In the genomic region with DNA sequence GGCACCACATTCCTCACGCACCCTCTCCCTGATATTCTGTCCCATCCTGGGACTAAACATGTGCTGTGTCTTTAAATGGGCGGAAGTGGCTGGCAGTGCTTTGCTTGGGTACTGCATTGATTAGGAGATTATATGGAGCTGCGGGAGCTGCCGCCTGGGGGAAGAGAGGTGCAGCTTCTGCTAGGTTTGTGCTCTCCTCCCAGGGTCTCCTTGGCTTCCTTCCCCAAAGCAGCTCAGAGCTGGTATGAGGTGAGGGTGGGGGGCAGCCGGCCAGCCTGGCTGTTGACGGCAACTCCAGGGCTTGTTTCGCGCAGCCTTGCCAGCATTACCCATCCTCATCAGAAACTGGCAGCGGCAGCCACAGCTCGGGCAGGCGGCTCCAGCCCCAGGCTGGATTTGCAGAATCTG, we compare ENCODE assay signal across 14 cellular contexts.
DNase-seq lines count a peak whose midpoint lies in the region; ATAC-seq and TF ChIP-seq lines count a peak whose summit lies in the region.
"Had no signal": no experiment of that assay in that cellular context is flagged by ENCODE, and none has a peak within 500 bp of the region (broad histone marks: within the 10 kb centered on the region; RNA-seq: fewer than 3 reads in every experiment).

No MANE protein-coding gene starts in this region.

- WGBS in SK-N-SH (ENCODE audit: low lambda C conversion rate), result 75% methylated on average over 11 of the region's 11 CpGs
- 2% methylated on average over 10 of the region's 11 CpGs for WGBS in mammary epithelial cell (ENCODE audit: low coverage, missing lambda C conversion rate)
- 41 to 53% methylated on average over 10 to 11 of the region's 11 CpGs for WGBS in tibial nerve, 2 donors

- TF ChIP-seq CTCF in SK-N-SH (IDR thresholded peaks at IDR 0.05) (no peak), mammary epithelial cell (conservative IDR thresholded peaks at IDR 0.05 in 1 of 2, IDR thresholded peaks at IDR 0.05 in 1 of 2; ENCODE audit: extremely low read depth in 1 of 2, insufficient read depth in 1 of 2, low read depth in 1 of 2, low read length in 2 of 2) (no peak), tibial nerve (IDR thresholded peaks at IDR 0.05) (no peak)

- H3K9ac ChIP-seq in SK-N-SH (no peak overlapping the region), mammary epithelial cell (ENCODE audit: insufficient read depth, low read length) (no peak overlapping the region), iPS-20b (ENCODE audit: low read depth, low read length) (0 out of 2 replicates have a peak overlapping the region, but pooled peaks have one; percentile 8)

- H3K4me1 ChIP-seq in SK-N-SH (ENCODE audit: control insufficient read depth in 1 of 2, insufficient read depth in 2 of 2, low read depth in 1 of 2, low read length in 1 of 2) (peaks cover 0 to 17% of the 10 kb centered on the region in 2 experiments; a peak in 1 of 4 replicates), mammary epithelial cell (ENCODE audit: insufficient read depth, low read length) (no peaks in the 10 kb centered on the region), iPS-20b (ENCODE audit: insufficient read depth, low read length) (peaks cover 17% of the 10 kb centered on the region; the same call in 1 of the 2 replicates), tibial nerve (peaks cover 0 to 9% (median 0%) of the 10 kb centered on the region in 4 donors)
- H3K4me1 ChIP-seq: A549, tibial artery had no signal

- TF ChIP-seq POLR2A in tibial nerve (IDR thresholded peaks at IDR 0.05), result no peak

- intact Hi-C loops in mammary epithelial cell (cut with micrococcal nuclease), result no loop called here

- H3F3A ChIP-seq in SK-N-SH (replicated peaks; ENCODE audit: insufficient read depth), result no peaks in the 10 kb centered on the region

- H3K9me3 ChIP-seq in SK-N-SH (0 out of 2 replicates have a peak, but pooled peaks cover 4% of the 10 kb centered on the region), mammary epithelial cell (replicated peaks; ENCODE audit: insufficient read depth, low read length) (no peaks in the 10 kb centered on the region), iPS-20b (ENCODE audit: insufficient read depth, low read depth, low read length) (no peaks in the 10 kb centered on the region), tibial nerve (no peaks in the 10 kb centered on the region)
- H3K9me3 ChIP-seq: A549, tibial artery had no signal

- no peak overlapping the region for H3K4me3 Mint-ChIP-seq in stimulated activated effector memory CD8-positive, alpha-beta T cell treated with anti-CD3 and anti-CD28 coated beads, Interleukin-12 subunit alpha, Interleukin-12 subunit beta, amount 100 ng/mL, for 72 hours
- H3K4me3 Mint-ChIP-seq in activated CD8-positive, alpha-beta T cell treated with anti-CD3 and anti-CD28 coated beads, Interleukin-2, amount 10 ng/mL, durations not matched to agents 7 days and 5 days, result no peak overlapping the region
- H3K4me3 Mint-ChIP-seq: activated naive CD8-positive, alpha-beta T cell treated with anti-CD3 and anti-CD28 coated beads for 36 hours had no signal

- POLR2A ChIA-PET in SK-N-SH (lab: Yijun Ruan, JAX), result interaction anchor here (1.0 to 2.6 kb wide), 2 partner anchors 14 to 35 kb away, joined by 3 to 17 read pairs; no protein-coding TSS in a partner anchor
- POLR2A ChIA-PET in activated CD8-positive, alpha-beta T cell treated with anti-CD3 and anti-CD28 coated beads, Interleukin-2, amount 10 ng/mL, durations not matched to agents 7 days and 5 days (lab: Charles Lee), result no interaction called here

- no TSS peak for BruUV-seq in mammary epithelial cell (replicated peaks; lab: Mats Ljungman, UMichigan)

- TF ChIP-seq RAD21 in SK-N-SH (IDR thresholded peaks at IDR 0.05; ENCODE audit: low read length), result no peak

- no peaks in the 10 kb centered on the region for H3K4me1 Mint-ChIP-seq in stimulated activated effector memory CD8-positive, alpha-beta T cell treated with anti-CD3 and anti-CD28 coated beads, Interleukin-12 subunit alpha, Interleukin-12 subunit beta, amount 100 ng/mL, for 72 hours
- no peaks in the 10 kb centered on the region for H3K4me1 Mint-ChIP-seq in activated CD8-positive, alpha-beta T cell treated with anti-CD3 and anti-CD28 coated beads, Interleukin-2, amount 10 ng/mL, durations not matched to agents 7 days and 5 days (ENCODE audit: low read depth)
- H3K4me1 Mint-ChIP-seq: activated naive CD8-positive, alpha-beta T cell treated with anti-CD3 and anti-CD28 coated beads for 36 hours had no signal

- H4K20me1 ChIP-seq in SK-N-SH (ENCODE audit: insufficient read depth) (no peaks in the 10 kb centered on the region), mammary epithelial cell (ENCODE audit: insufficient read depth, low read length) (no peaks in the 10 kb centered on the region)

- TF ChIP-seq EP300 in SK-N-SH (IDR thresholded peaks at IDR 0.05; ENCODE audit: borderline replicate concordance in 1 of 2, low read depth in 1 of 2, low read length in 1 of 2) (no peak), tibial nerve (IDR thresholded peaks at IDR 0.05) (no peak)

- in situ Hi-C loops in mammary epithelial cell (cut with MboI; ENCODE audit: low sequenced_read_pairs in 2 of 2), result no loop called here

- DNase-seq in SK-N-SH (peak; percentile 72), mammary epithelial cell (no peak), tibial nerve (ENCODE audit: low spot score in 2 of 2) (no peak), SIG-M5 (lab: John Stamatoyannopoulos, UW) (no peak)
- DNase-seq in stimulated activated effector memory CD8-positive, alpha-beta T cell treated with anti-CD3 and anti-CD28 coated beads, Interleukin-12 subunit alpha, Interleukin-12 subunit beta, amount 100 ng/mL, for 72 hours (ENCODE audit: low spot score in 2 of 2), result no peak
- no peak for DNase-seq in activated CD8-positive, alpha-beta T cell treated with anti-CD3 and anti-CD28 coated beads, Interleukin-2, amount 10 ng/mL, durations not matched to agents 7 days and 5 days
- DNase-seq: activated naive CD8-positive, alpha-beta T cell treated with anti-CD3 and anti-CD28 coated beads for 36 hours; MV-4-11; NCI-H226; tibial artery had no signal

- CTCF ChIA-PET in SK-N-SH (lab: Yijun Ruan, JAX), result interaction anchor here (0.7 to 8.7 kb wide), 8 partner anchors 9 to 278 kb away, joined by 3 to 62 read pairs (median 12); no protein-coding TSS in a partner anchor
- CTCF ChIA-PET in mammary epithelial cell (lab: Charles Lee; ENCODE audit: low non-redundant PET), result no interaction called here
- CTCF ChIA-PET in activated CD8-positive, alpha-beta T cell treated with anti-CD3 and anti-CD28 coated beads, Interleukin-2, amount 10 ng/mL, durations not matched to agents 7 days and 5 days (lab: Charles Lee), result interaction anchor here (1.8 kb wide), 1 partner anchor 14 kb away, joined by 4 read pairs; no protein-coding TSS in a partner anchor

- H3K36me3 ChIP-seq in SK-N-SH (replicated peaks in 1 of 2; ENCODE audit: control insufficient read depth in 1 of 2, insufficient read depth in 2 of 2, low read length in 1 of 2) (no peaks in the 10 kb centered on the region), mammary epithelial cell (ENCODE audit: insufficient read depth, low read length) (no peaks in the 10 kb centered on the region), iPS-20b (ENCODE audit: insufficient read depth, low read depth, low read length) (no peaks in the 10 kb centered on the region), tibial nerve (no peaks in the 10 kb centered on the region)
- H3K36me3 ChIP-seq: tibial artery had no signal

- no peak overlapping the region for H3K27ac Mint-ChIP-seq in stimulated activated effector memory CD8-positive, alpha-beta T cell treated with anti-CD3 and anti-CD28 coated beads, Interleukin-12 subunit alpha, Interleukin-12 subunit beta, amount 100 ng/mL, for 72 hours
- H3K27ac Mint-ChIP-seq in activated CD8-positive, alpha-beta T cell treated with anti-CD3 and anti-CD28 coated beads, Interleukin-2, amount 10 ng/mL, durations not matched to agents 7 days and 5 days, result no peak overlapping the region

- ATAC-seq in SK-N-SH treated with all-trans-retinoic acid at 6 μM for 48 hours, result no peak; the same call in 2 of the 3 replicates
- no peak for ATAC-seq in stimulated activated effector memory CD8-positive, alpha-beta T cell treated with anti-CD3 and anti-CD28 coated beads, Interleukin-12 subunit alpha, Interleukin-12 subunit beta, amount 100 ng/mL, for 72 hours
- ATAC-seq in activated CD8-positive, alpha-beta T cell treated with anti-CD3 and anti-CD28 coated beads, Interleukin-2, amount 10 ng/mL, durations not matched to agents 7 days and 5 days, result no peak
- ATAC-seq: A549 had no signal

- H3K36me3 Mint-ChIP-seq in stimulated activated effector memory CD8-positive, alpha-beta T cell treated with anti-CD3 and anti-CD28 coated beads, Interleukin-12 subunit alpha, Interleukin-12 subunit beta, amount 100 ng/mL, for 72 hours, result no peaks in the 10 kb centered on the region
- H3K36me3 Mint-ChIP-seq in activated CD8-positive, alpha-beta T cell treated with anti-CD3 and anti-CD28 coated beads, Interleukin-2, amount 10 ng/mL, durations not matched to agents 7 days and 5 days (ENCODE audit: low read depth), result peaks cover 7% of the 10 kb centered on the region
- H3K36me3 Mint-ChIP-seq: activated naive CD8-positive, alpha-beta T cell treated with anti-CD3 and anti-CD28 coated beads for 36 hours had no signal

- H3K4me2 ChIP-seq in SK-N-SH (no peak overlapping the region), mammary epithelial cell (ENCODE audit: insufficient read depth, low read depth, low read length) (peak overlapping the region; percentile 84)
- H3K4me2 ChIP-seq: A549 had no signal

- H3K4me3 ChIP-seq in SK-N-SH (ENCODE audit: low read depth in 2 of 2, low read length in 1 of 2), result peak overlapping the region in 1 of 2 experiments; percentile 34; a peak in 1 of 4 replicates
- H3K4me3 ChIP-seq in mammary epithelial cell (replicated peaks in 1 of 3; ENCODE audit: insufficient read depth in 1 of 3, low read depth in 2 of 3, low read length in 3 of 3), result peak overlapping the region; percentile 33 to 43 (median 36)
- H3K4me3 ChIP-seq in iPS-20b (ENCODE audit: low read length), result no peak overlapping the region
- peak overlapping the region in 3 of 4 donors; percentile 18 to 38 (median 31) for H3K4me3 ChIP-seq in tibial nerve
- H3K4me3 ChIP-seq: A549, tibial artery had no signal

- H3K27me3 ChIP-seq in SK-N-SH (ENCODE audit: insufficient read depth) (no peaks in the 10 kb centered on the region), mammary epithelial cell (ENCODE audit: insufficient read depth, low read length) (peaks cover 17% of the 10 kb centered on the region), iPS-20b (ENCODE audit: insufficient read depth, low read length) (no peaks in the 10 kb centered on the region), tibial nerve (no peaks in the 10 kb centered on the region)

- H3K27me3 Mint-ChIP-seq in activated CD8-positive, alpha-beta T cell treated with anti-CD3 and anti-CD28 coated beads, Interleukin-2, amount 10 ng/mL, durations not matched to agents 7 days and 5 days (ENCODE audit: low read depth), result no peaks in the 10 kb centered on the region
- H3K27me3 Mint-ChIP-seq: activated naive CD8-positive, alpha-beta T cell treated with anti-CD3 and anti-CD28 coated beads for 36 hours had no signal

- H2AFZ ChIP-seq in SK-N-SH (ENCODE audit: low read depth) (no peak overlapping the region), mammary epithelial cell (ENCODE audit: low read depth, low read length) (peak overlapping the region; percentile 71)

- no peaks in the 10 kb centered on the region for H3K9me3 Mint-ChIP-seq in stimulated activated effector memory CD8-positive, alpha-beta T cell treated with anti-CD3 and anti-CD28 coated beads, Interleukin-12 subunit alpha, Interleukin-12 subunit beta, amount 100 ng/mL, for 72 hours
- no peaks in the 10 kb centered on the region for H3K9me3 Mint-ChIP-seq in activated CD8-positive, alpha-beta T cell treated with anti-CD3 and anti-CD28 coated beads, Interleukin-2, amount 10 ng/mL, durations not matched to agents 7 days and 5 days (ENCODE audit: insufficient read depth)

- H3K79me2 ChIP-seq in SK-N-SH (ENCODE audit: insufficient read depth) (peaks cover 16% of the 10 kb centered on the region; the same call in 1 of the 2 replicates), mammary epithelial cell (ENCODE audit: insufficient read depth, low read length) (no peaks in the 10 kb centered on the region)

- H3K27ac ChIP-seq in SK-N-SH (ENCODE audit: low read depth in 2 of 2, low read length in 1 of 2), result peak overlapping the region in 1 of 2 experiments; percentile 50; a peak in 2 of 4 replicates
- no peak overlapping the region for H3K27ac ChIP-seq in mammary epithelial cell (ENCODE audit: insufficient read depth, low read depth, low read length)
- no peak overlapping the region for H3K27ac ChIP-seq in iPS-20b (ENCODE audit: low read length)
- H3K27ac ChIP-seq in tibial nerve, result peak overlapping the region in 3 of 4 donors; percentile 23 to 64 (median 61)
- H3K27ac ChIP-seq: A549, RWPE1, tibial artery had no signal

- dilution Hi-C loops in mammary epithelial cell (cut with HindIII; ENCODE audit: low sequenced_read_pairs), result loop anchor here (10.0 kb wide), 1 partner anchor 69 kb away; no protein-coding TSS in a partner anchor

- no peaks in the 10 kb centered on the region for H3K9me2 ChIP-seq in SK-N-SH

Comparison
In these comparisons a context has a peak if more than half of its experiments do, and no peak if none do; other contexts are left out.
1. H3K27ac ChIP-seq: peak in tibial nerve (3 of 4); none in mammary epithelial cell (single experiment) and iPS-20b (single experiment).